Comparison of ENCODE assay signal across 9 cellular contexts in the genomic region with DNA sequence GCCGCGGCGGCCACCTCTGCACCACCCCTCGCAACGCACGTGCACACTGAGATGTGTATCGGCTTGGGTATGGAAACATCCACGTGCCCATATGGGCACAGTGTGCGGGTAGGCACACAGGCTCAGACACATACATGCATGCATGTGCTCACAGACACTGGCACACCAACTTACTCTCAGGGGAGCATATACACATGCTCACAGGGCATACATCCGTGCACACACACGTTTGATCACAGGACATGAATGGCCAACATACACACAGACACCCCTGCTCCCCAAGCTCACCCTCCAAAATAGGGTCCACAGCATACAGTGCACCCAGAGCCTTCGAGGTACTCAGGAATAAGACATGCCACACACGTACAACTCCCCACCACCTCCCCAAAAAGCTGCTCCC. TPM values are rescaled to one million over a fixed set of nuclear protein-coding genes. Genes with fewer than 3 reads are reported as not detected.
DNase-seq lines count a peak whose midpoint lies in the region; ATAC-seq and TF ChIP-seq lines count a peak whose summit lies in the region.
"Had no signal": no experiment of that assay in that cellular context is flagged by ENCODE, and none has a peak within 500 bp of the region (broad histone marks: within the 10 kb centered on the region; RNA-seq: fewer than 3 reads in every experiment).

No MANE protein-coding gene starts in this region.

- H3K4me2 ChIP-seq in neural cell (ENCODE audit: low read length): peak overlapping the region; percentile 62

- no peak for TF ChIP-seq CTCF in CD8-positive, alpha-beta T cell (IDR thresholded peaks at IDR 0.05)
- no peak for TF ChIP-seq CTCF in GM13977 (IDR thresholded peaks at IDR 0.05; ENCODE audit: extremely low read depth, insufficient read depth, missing control alignments)
- TF ChIP-seq CTCF in coronary artery (IDR thresholded peaks at IDR 0.05): no peak
- no peak for TF ChIP-seq CTCF in neural cell (IDR thresholded peaks at IDR 0.05; ENCODE audit: poor library complexity, severe bottlenecking)
- TF ChIP-seq CTCF in osteocyte (IDR thresholded peaks at IDR 0.05): no peak

- CTCF ChIA-PET in CD8-positive, alpha-beta T cell (lab: Charles Lee): interaction anchor here (1.2 kb wide), 1 partner anchor 9 kb away, joined by 5 read pairs; no protein-coding TSS in a partner anchor

- no peaks in the 10 kb centered on the region for H3K9me3 ChIP-seq in CD8-positive, alpha-beta T cell (ENCODE audit: low read length)
- H3K9me3 ChIP-seq in neural cell (ENCODE audit: low read length): no peaks in the 10 kb centered on the region

- no peak for ATAC-seq in CD8-positive, alpha-beta T cell

- H3K36me3 Mint-ChIP-seq in CD8-positive, alpha-beta T cell: no peaks in the 10 kb centered on the region
- H3K36me3 Mint-ChIP-seq in osteocyte (ENCODE audit: unreplicated experiment): no peaks in the 10 kb centered on the region

- in situ Hi-C loops in GM13977 (cut with MboI; ENCODE audit: low pct_unique_long_range_greater_than_20kb, low sequenced_read_pairs, unreplicated experiment): no loop called here

- no peaks in the 10 kb centered on the region for H3K36me3 ChIP-seq in CD8-positive, alpha-beta T cell (ENCODE audit: insufficient read depth, low read length)
- H3K36me3 ChIP-seq in neural cell (ENCODE audit: insufficient read depth, low read length): no peaks in the 10 kb centered on the region

- no peak for DNase-seq in CD8-positive, alpha-beta T cell
- peak; percentile 40 for DNase-seq in GM13977 (ENCODE audit: low spot score)
- no peak for DNase-seq in coronary artery (ENCODE audit: low spot score)
- no peak for DNase-seq in osteocyte (ENCODE audit: extremely low spot score, unreplicated experiment)
- no peak for DNase-seq in central memory CD4-positive, alpha-beta T cell
- no peak for DNase-seq in NCI-H446 (lab: John Stamatoyannopoulos, UW)
- no peak for DNase-seq in NCI-H1436 treated with DMSO at 0.1 percent for 48 hours (lab: John Stamatoyannopoulos, UW)

- no peak overlapping the region for H2AFZ ChIP-seq in neural cell (ENCODE audit: low read depth, low read length)

- H3K9ac ChIP-seq in neural cell (ENCODE audit: low read length): peak overlapping the region; percentile 86

- H3K27me3 ChIP-seq in CD8-positive, alpha-beta T cell (ENCODE audit: insufficient read depth, low read length): peaks cover 29% of the 10 kb centered on the region
- no peaks in the 10 kb centered on the region for H3K27me3 ChIP-seq in neural cell (ENCODE audit: insufficient read depth, low read depth, low read length)

- peak overlapping the region; percentile 63 for H3K4me3 Mint-ChIP-seq in CD8-positive, alpha-beta T cell
- H3K4me3 Mint-ChIP-seq in osteocyte (ENCODE audit: unreplicated experiment): no peak overlapping the region

- H4K20me1 ChIP-seq in neural cell (ENCODE audit: insufficient read depth): no peaks in the 10 kb centered on the region

- H3K4me3 ChIP-seq in CD8-positive, alpha-beta T cell (ENCODE audit: low read depth, low read length): no peak overlapping the region
- peak overlapping the region; percentile 70 for H3K4me3 ChIP-seq in coronary artery
- peak overlapping the region; percentile 89 for H3K4me3 ChIP-seq in neural cell (ENCODE audit: low read length)

- peaks cover 22% of the 10 kb centered on the region for H3K79me2 ChIP-seq in neural cell (replicated peaks; ENCODE audit: insufficient read depth, low read length)

- no peak for TF ChIP-seq RAD21 in neural cell (conservative IDR thresholded peaks at IDR 0.05)

- TF ChIP-seq EP300 in neural cell (conservative IDR thresholded peaks at IDR 0.05; ENCODE audit: poor library complexity, severe bottlenecking): no peak

- H3K27ac Mint-ChIP-seq in CD8-positive, alpha-beta T cell: no peak overlapping the region
- H3K27ac Mint-ChIP-seq in osteocyte (ENCODE audit: unreplicated experiment): no peak overlapping the region

- H3K4me1 ChIP-seq in CD8-positive, alpha-beta T cell (ENCODE audit: insufficient read depth, low read length): peaks cover 7% of the 10 kb centered on the region

- H3K4me1 Mint-ChIP-seq in CD8-positive, alpha-beta T cell (ENCODE audit: low read depth): peaks cover 4% of the 10 kb centered on the region
- peaks cover 14% of the 10 kb centered on the region for H3K4me1 Mint-ChIP-seq in osteocyte (ENCODE audit: unreplicated experiment)

- H3K27ac ChIP-seq in CD8-positive, alpha-beta T cell (ENCODE audit: low read depth, low read length): no peak overlapping the region
- H3K27ac ChIP-seq in coronary artery (no peak overlapping the region), neural cell (ENCODE audit: low read length) (peak overlapping the region; percentile 31)

- H3F3A ChIP-seq in neural cell (ENCODE audit: insufficient read depth, low read length, poor library complexity, severe bottlenecking): no peaks in the 10 kb centered on the region

- intact Hi-C loops in CD8-positive, alpha-beta T cell (cut with DNase I, micrococcal nuclease): no loop called here

- no peaks in the 10 kb centered on the region for H3K9me2 ChIP-seq in neural cell (ENCODE audit: insufficient read depth, low read length)

- POLR2A ChIA-PET in CD8-positive, alpha-beta T cell (lab: Charles Lee): no interaction called here

- peaks cover 33% of the 10 kb centered on the region for H3K27me3 Mint-ChIP-seq in CD8-positive, alpha-beta T cell (ENCODE audit: low read depth)
- peaks cover 24% of the 10 kb centered on the region for H3K27me3 Mint-ChIP-seq in osteocyte (ENCODE audit: unreplicated experiment)

- no peaks in the 10 kb centered on the region for H3K9me3 Mint-ChIP-seq in CD8-positive, alpha-beta T cell
- no peaks in the 10 kb centered on the region for H3K9me3 Mint-ChIP-seq in osteocyte (ENCODE audit: unreplicated experiment)

TF ChIP-seq in neural cell, 6 proteins besides CTCF, POLR2A, EP300 and RAD21:
- peak; percentile 86 for TF ChIP-seq MXI1 (conservative IDR thresholded peaks at IDR 0.05; ENCODE audit: poor library complexity, severe bottlenecking)
- TF ChIP-seq TAF1 (IDR thresholded peaks at IDR 0.05; ENCODE audit: low read depth): no peak
- no peak for TF ChIP-seq EZH2 (IDR thresholded peaks at IDR 0.05; ENCODE audit: borderline replicate concordance, insufficient read depth, low read length, poor library complexity, severe bottlenecking)
- peak; percentile 35 for TF ChIP-seq POLR2AphosphoS5 (IDR thresholded peaks at IDR 0.05)
- TF ChIP-seq SMC3 (conservative IDR thresholded peaks at IDR 0.05; ENCODE audit: poor library complexity): peak; percentile 30

RNA-seq across cellular contexts. Expression of a gene that starts 52.9 kb away (rescaled TPM):
- not detected for total RNA-seq in CD8-positive, alpha-beta T cell
- not detected in 2 replicates for polyA plus RNA-seq in neural cell
- polyA minus RNA-seq in neural cell: not detected in 2 replicates
- total RNA-seq in osteocyte: not detected in 2 replicates
- total RNA-seq: activated CD8-positive, alpha-beta memory T cell treated with anti-CD3 and anti-CD28 coated beads for 36 hours had no signal
